In genomic region chrX:14872851-14873675, GRCh38 we compare ENCODE assay signal across 1 cellular context.
TF ChIP-seq lines count a peak whose summit lies in the region.

TSS of gene FANCB (minus strand) at chrX:14873069. CDS start at chrX:14865510, 7,559 bp downstream.
TSS of gene MOSPD2 (plus strand) at chrX:14873421. CDS start at chrX:14873529, 108 bp downstream.

TF ChIP-seq in K562, 482 proteins besides CTCF, POLR2A, EP300 and RAD21 (continued from another document and continues in another):
- no peak for TF ChIP-seq SFPQ (IDR thresholded peaks at IDR 0.05; ENCODE audit: low read depth, low read length)
- peak; percentile 29 for TF ChIP-seq RB1 (IDR thresholded peaks at IDR 0.05; ENCODE audit: low read depth)
- no peak for TF ChIP-seq SMARCB1 (IDR thresholded peaks at IDR 0.05; ENCODE audit: insufficient read length, low read depth)
- peak; percentile 88 for TF ChIP-seq CEBPB (tag; IDR thresholded peaks at IDR 0.05)
- TF ChIP-seq RFX1 (IDR thresholded peaks at IDR 0.05) = peak; percentile 79
- peak; percentile 95 for TF ChIP-seq BHLHE40 (IDR thresholded peaks at IDR 0.05; ENCODE audit: low read length)
- TF ChIP-seq NRF1 (conservative IDR thresholded peaks at IDR 0.05 in 1 of 2, IDR thresholded peaks at IDR 0.05 in 1 of 2) = peak; percentile 82 to 85
- TF ChIP-seq ETV1 (tag; conservative IDR thresholded peaks at IDR 0.05; ENCODE audit: low read depth) = peak; percentile 13; the same call in 1 of the 2 replicates
- no peak for TF ChIP-seq KAT7 (CRISPR knock-in tag; IDR thresholded peaks at IDR 0.05; ENCODE audit: borderline replicate concordance)
- no peak for TF ChIP-seq SMARCA4 (IDR thresholded peaks at IDR 0.05)
- no peak for TF ChIP-seq U2AF1 (optimal IDR thresholded peaks at IDR 0.05; ENCODE audit: low read depth, low read length)
- TF ChIP-seq VEZF1 (CRISPR knock-in tag; IDR thresholded peaks at IDR 0.05) = peak; percentile 84
- no peak for TF ChIP-seq GTF2F1 (IDR thresholded peaks at IDR 0.05; ENCODE audit: low read depth, low read length)
- TF ChIP-seq FIP1L1 (IDR thresholded peaks at IDR 0.05; ENCODE audit: low read depth, low read length, poor library complexity, severe bottlenecking) = no peak
- no peak for TF ChIP-seq JUND (IDR thresholded peaks at IDR 0.05; ENCODE audit: borderline replicate concordance, low read depth, low read length)
- no peak; the same call in 2 of the 3 replicates for TF ChIP-seq JUND (tag; IDR thresholded peaks at IDR 0.05; ENCODE audit: borderline replicate concordance, low read depth, low read length)
- no peak for TF ChIP-seq YBX1 (IDR thresholded peaks at IDR 0.05)
- TF ChIP-seq SETDB1 (IDR thresholded peaks at IDR 0.05; ENCODE audit: low read length) = no peak
- no peak for TF ChIP-seq XRCC5 (IDR thresholded peaks at IDR 0.05; ENCODE audit: low read depth, low read length)
- TF ChIP-seq ZSCAN32 (CRISPR knock-in tag; IDR thresholded peaks at IDR 0.05) = no peak
- no peak for TF ChIP-seq ZNF778 (CRISPR knock-in tag; IDR thresholded peaks at IDR 0.05)
- peak; percentile 61 for TF ChIP-seq PKNOX1 (IDR thresholded peaks at IDR 0.05)
- no peak for TF ChIP-seq KLF13 (tag; IDR thresholded peaks at IDR 0.05; ENCODE audit: borderline replicate concordance, low read depth)
- TF ChIP-seq ZBTB49 (CRISPR knock-in tag; IDR thresholded peaks at IDR 0.05; ENCODE audit: borderline replicate concordance) = no peak
- TF ChIP-seq HDAC8 (tag; IDR thresholded peaks at IDR 0.05) = no peak
- no peak for TF ChIP-seq NFXL1 (CRISPR knock-in tag; IDR thresholded peaks at IDR 0.05)
- TF ChIP-seq ZNF253 (CRISPR knock-in tag; conservative IDR thresholded peaks at IDR 0.05) = no peak
- TF ChIP-seq ZNF785 (CRISPR knock-in tag; IDR thresholded peaks at IDR 0.05) = no peak
- TF ChIP-seq PPARD (CRISPR knock-in tag; IDR thresholded peaks at IDR 0.05) = no peak
- no peak for TF ChIP-seq MCM2 (IDR thresholded peaks at IDR 0.05; ENCODE audit: low read depth)
- TF ChIP-seq GABPA (tag; conservative IDR thresholded peaks at IDR 0.05; ENCODE audit: low read depth) = peak; percentile 81
- no peak for TF ChIP-seq ELK1 (CRISPR knock-in tag; IDR thresholded peaks at IDR 0.05)
- no peak for TF ChIP-seq SNAPC5 (CRISPR knock-in tag; IDR thresholded peaks at IDR 0.05)
- TF ChIP-seq DDX20 (tag; IDR thresholded peaks at IDR 0.05; ENCODE audit: low read depth) = no peak
- TF ChIP-seq ZNF551 (CRISPR knock-in tag; IDR thresholded peaks at IDR 0.05) = no peak
- no peak for TF ChIP-seq IRF1 (CRISPR knock-in tag; IDR thresholded peaks at IDR 0.05; ENCODE audit: borderline replicate concordance)
- TF ChIP-seq MCM7 (IDR thresholded peaks at IDR 0.05) = no peak
- peak; percentile 83 for TF ChIP-seq ZNF143 (CRISPR knock-in tag; IDR thresholded peaks at IDR 0.05)
- no peak for TF ChIP-seq THRAP3 (IDR thresholded peaks at IDR 0.05; ENCODE audit: borderline replicate concordance)
- TF ChIP-seq ELF1 (tag; IDR thresholded peaks at IDR 0.05) = peak; percentile 68
- TF ChIP-seq TBP (optimal IDR thresholded peaks at IDR 0.05; ENCODE audit: low read depth, low read length) = peak; percentile 43
- no peak for TF ChIP-seq PCBP2 (IDR thresholded peaks at IDR 0.05; ENCODE audit: low read depth, low read length, poor library complexity, severe bottlenecking)
- peak; percentile 28; the same call in 1 of the 2 replicates for TF ChIP-seq KLF16 (IDR thresholded peaks at IDR 0.05)
- TF ChIP-seq ZNF445 (CRISPR knock-in tag; IDR thresholded peaks at IDR 0.05; ENCODE audit: low read depth) = no peak
- TF ChIP-seq ZFP36 (IDR thresholded peaks at IDR 0.05; ENCODE audit: low read depth, low read length, partially characterized antibody) = no peak
- no peak for TF ChIP-seq TAF7 (tag; IDR thresholded peaks at IDR 0.05)
- no peak for TF ChIP-seq ZC3H4 (CRISPR knock-in tag; IDR thresholded peaks at IDR 0.05; ENCODE audit: borderline replicate concordance)
- no peak for TF ChIP-seq ZNF707 (CRISPR knock-in tag; conservative IDR thresholded peaks at IDR 0.05)
- peak; percentile 16; the same call in 1 of the 2 replicates for TF ChIP-seq ESRRA (IDR thresholded peaks at IDR 0.05; ENCODE audit: borderline replicate concordance, low read depth)
- no peak for TF ChIP-seq ZNF175 (CRISPR knock-in tag; IDR thresholded peaks at IDR 0.05; ENCODE audit: low read depth)
- no peak for TF ChIP-seq NR2C2 (CRISPR knock-in tag; IDR thresholded peaks at IDR 0.05)
- TF ChIP-seq NR2C2 (tag; IDR thresholded peaks at IDR 0.05) = no peak
- no peak for TF ChIP-seq ZNF436 (CRISPR knock-in tag; IDR thresholded peaks at IDR 0.05)
- peak; percentile 43 to 50; a peak in 2 of 4 replicates for TF ChIP-seq MAZ (CRISPR knock-in tag; conservative IDR thresholded peaks at IDR 0.05 in 1 of 2, IDR thresholded peaks at IDR 0.05 in 1 of 2)
- TF ChIP-seq RERE (CRISPR knock-in tag; IDR thresholded peaks at IDR 0.05; ENCODE audit: borderline replicate concordance) = no peak
- TF ChIP-seq SP1 (CRISPR knock-in tag; IDR thresholded peaks at IDR 0.05) = peak; percentile 66
- TF ChIP-seq TRIM28 (IDR thresholded peaks at IDR 0.05) = no peak
- no peak for TF ChIP-seq HBP1 (CRISPR knock-in tag; IDR thresholded peaks at IDR 0.05)
- no peak for TF ChIP-seq ZBTB7A (IDR thresholded peaks at IDR 0.05; ENCODE audit: borderline replicate concordance, control insufficient read depth, low read depth, low read length)
- TF ChIP-seq KDM4B (IDR thresholded peaks at IDR 0.05; ENCODE audit: borderline replicate concordance in 2 of 2, low read depth in 1 of 2) = no peak
